In genomic region chr1:210233216-210233494, GRCh38 we compare ENCODE assay signal across 8 cellular contexts. TPM values are rescaled to one million over a fixed set of nuclear protein-coding genes. Genes with fewer than 3 reads are reported as not detected.
DNase-seq lines count a peak whose midpoint lies in the region; ATAC-seq and TF ChIP-seq lines count a peak whose summit lies in the region.

No MANE protein-coding gene starts in this region.

- intact Hi-C loops in heart left ventricle (cut with DNase I) (loop anchor here in 7 of 10 donors (2.0 to 10.0 kb wide), 7 partner anchors 59 to 162 kb away; partner anchors contain the start of gene HHAT (in 1 of the 7)), prostate gland (cut with DNase I) (no loop called here)

- H3K36me3 ChIP-seq in heart left ventricle (no peaks in the 10 kb centered on the region), prostate gland (no peaks in the 10 kb centered on the region)

- TF ChIP-seq POLR2A in heart left ventricle (IDR thresholded peaks at IDR 0.05) (no peak), prostate gland (IDR thresholded peaks at IDR 0.05) (no peak)

- WGBS in heart left ventricle, 4 donors = 0 to 4% (median 1%) methylated on average over 7 to 26 of the region's 26 CpGs
- WGBS in prostate gland = 3% methylated on average over 12 of the region's 26 CpGs

- no peaks in the 10 kb centered on the region for H3K36me3 Mint-ChIP-seq in activated CD8-positive, alpha-beta T cell treated with anti-CD3 and anti-CD28 coated beads, Interleukin-2, amount 10 ng/mL, durations not matched to agents 7 days and 5 days (ENCODE audit: low read depth)
- no peaks in the 10 kb centered on the region for H3K36me3 Mint-ChIP-seq in activated CD4-positive, alpha-beta T cell treated with anti-CD3 and anti-CD28 coated beads, Interleukin-2, amount 10 ng/mL, durations not matched to agents 7 days and 5 days (ENCODE audit: low read depth)

- H3K9me3 Mint-ChIP-seq in activated CD8-positive, alpha-beta T cell treated with anti-CD3 and anti-CD28 coated beads, Interleukin-2, amount 10 ng/mL, durations not matched to agents 7 days and 5 days (ENCODE audit: insufficient read depth) = no peaks in the 10 kb centered on the region
- no peaks in the 10 kb centered on the region for H3K9me3 Mint-ChIP-seq in activated CD4-positive, alpha-beta T cell treated with anti-CD3 and anti-CD28 coated beads, Interleukin-2, amount 10 ng/mL, durations not matched to agents 7 days and 5 days

- POLR2A ChIA-PET in activated CD8-positive, alpha-beta T cell treated with anti-CD3 and anti-CD28 coated beads, Interleukin-2, amount 10 ng/mL, durations not matched to agents 7 days and 5 days (lab: Charles Lee) = no interaction called here
- POLR2A ChIA-PET in activated CD4-positive, alpha-beta T cell treated with anti-CD3 and anti-CD28 coated beads, Interleukin-2, amount 10 ng/mL, durations not matched to agents 7 days and 5 days (lab: Charles Lee) = no interaction called here

- peaks cover 7% of the 10 kb centered on the region for H3K4me1 Mint-ChIP-seq in activated CD8-positive, alpha-beta T cell treated with anti-CD3 and anti-CD28 coated beads, Interleukin-2, amount 10 ng/mL, durations not matched to agents 7 days and 5 days (ENCODE audit: low read depth)
- H3K4me1 Mint-ChIP-seq in activated CD4-positive, alpha-beta T cell treated with anti-CD3 and anti-CD28 coated beads, Interleukin-2, amount 10 ng/mL, durations not matched to agents 7 days and 5 days = peaks cover 10% of the 10 kb centered on the region

- H3K4me3 Mint-ChIP-seq in activated CD8-positive, alpha-beta T cell treated with anti-CD3 and anti-CD28 coated beads, Interleukin-2, amount 10 ng/mL, durations not matched to agents 7 days and 5 days = peak overlapping the region; percentile 17
- no peak overlapping the region for H3K4me3 Mint-ChIP-seq in activated CD4-positive, alpha-beta T cell treated with anti-CD3 and anti-CD28 coated beads, Interleukin-2, amount 10 ng/mL, durations not matched to agents 7 days and 5 days

- H3K27me3 ChIP-seq in heart left ventricle (peaks cover 0 to 48% (median 0%) of the 10 kb centered on the region in 9 donors), prostate gland (replicated peaks; ENCODE audit: insufficient read depth) (no peaks in the 10 kb centered on the region)

- H3K9me3 ChIP-seq in heart left ventricle (no peaks in the 10 kb centered on the region), prostate gland (no peaks in the 10 kb centered on the region)

- H3K4me1 ChIP-seq in heart left ventricle (peaks cover 0 to 48% (median 17%) of the 10 kb centered on the region in 12 donors), prostate gland (replicated peaks) (no peaks in the 10 kb centered on the region)

- H3K4me3 ChIP-seq in heart left ventricle = peak overlapping the region; percentile 57 to 84 (median 66)
- peak overlapping the region; percentile 46 to 67 for H3K4me3 ChIP-seq in prostate gland

- ATAC-seq in activated CD8-positive, alpha-beta T cell treated with anti-CD3 and anti-CD28 coated beads, Interleukin-2, amount 10 ng/mL, durations not matched to agents 7 days and 5 days = peak; percentile 60
- peak in 2 of 4 donors; percentile 20 to 31 for ATAC-seq in heart left ventricle

- H3K27ac ChIP-seq in heart left ventricle (peak overlapping the region; percentile 50 to 96 (median 84)), prostate gland (peak overlapping the region; percentile 75 to 80)

- no peak overlapping the region for H3K27ac Mint-ChIP-seq in activated CD8-positive, alpha-beta T cell treated with anti-CD3 and anti-CD28 coated beads, Interleukin-2, amount 10 ng/mL, durations not matched to agents 7 days and 5 days
- H3K27ac Mint-ChIP-seq in activated CD4-positive, alpha-beta T cell treated with anti-CD3 and anti-CD28 coated beads, Interleukin-2, amount 10 ng/mL, durations not matched to agents 7 days and 5 days = no peak overlapping the region

- no peak for TF ChIP-seq CTCF in heart left ventricle (IDR thresholded peaks at IDR 0.05)
- TF ChIP-seq CTCF in prostate gland (IDR thresholded peaks at IDR 0.05) = no peak

- DNase-seq in DMS53 (lab: John Stamatoyannopoulos, UW) (peak; percentile 80), DMS53 treated with DMSO at 0.1 percent for 48 hours (lab: John Stamatoyannopoulos, UW; ENCODE audit: unreplicated experiment) (no peak), heart left ventricle (peak in 4 of 5 donors; percentile 17 to 73 (median 32)), prostate gland (ENCODE audit: low spot score) (no peak), T-helper 2 cell (no peak), kidney glomerular epithelial cell (lab: John Stamatoyannopoulos, UW) (no peak)
- no peak for DNase-seq in activated CD8-positive, alpha-beta T cell treated with anti-CD3 and anti-CD28 coated beads, Interleukin-2, amount 10 ng/mL, durations not matched to agents 7 days and 5 days
- DNase-seq in activated CD4-positive, alpha-beta T cell treated with anti-CD3 and anti-CD28 coated beads, Interleukin-2, amount 10 ng/mL, durations not matched to agents 7 days and 5 days = no peak

- CTCF ChIA-PET in activated CD8-positive, alpha-beta T cell treated with anti-CD3 and anti-CD28 coated beads, Interleukin-2, amount 10 ng/mL, durations not matched to agents 7 days and 5 days (lab: Charles Lee) = interaction anchor here (0.6 kb wide), 1 partner anchor 405 kb away, joined by 3 read pairs; the partner anchor contains the start of gene UTP25
- CTCF ChIA-PET in activated CD4-positive, alpha-beta T cell treated with anti-CD3 and anti-CD28 coated beads, Interleukin-2, amount 10 ng/mL, durations not matched to agents 7 days and 5 days (lab: Charles Lee) = interaction anchor here (1.2 kb wide), 1 partner anchor 13 kb away, joined by 4 read pairs; no protein-coding TSS in a partner anchor

- H3K27me3 Mint-ChIP-seq in activated CD8-positive, alpha-beta T cell treated with anti-CD3 and anti-CD28 coated beads, Interleukin-2, amount 10 ng/mL, durations not matched to agents 7 days and 5 days (ENCODE audit: low read depth) = peaks cover 56% of the 10 kb centered on the region
- H3K27me3 Mint-ChIP-seq in activated CD4-positive, alpha-beta T cell treated with anti-CD3 and anti-CD28 coated beads, Interleukin-2, amount 10 ng/mL, durations not matched to agents 7 days and 5 days = peaks cover 67% of the 10 kb centered on the region

RNA-seq across cellular contexts. Expression of gene SERTAD4, which starts 0.6 kb away (rescaled TPM):
- not detected for total RNA-seq in activated CD8-positive, alpha-beta T cell treated with anti-CD3 and anti-CD28 coated beads, Interleukin-2, amount 10 ng/mL, durations not matched to agents 7 days and 5 days
- total RNA-seq in heart left ventricle = 1 to 10 TPM; 1.2 to 4.7 (median 2.5) TPM
- 1 to 10 TPM in 1 of 2 donors, under 1 TPM in 1; 0.95 to 1.7 TPM for polyA plus RNA-seq in heart left ventricle
- 10 to 100 TPM in 1 of 2 donors, 1 to 10 TPM in 1; 2.0 to 10.6 TPM for total RNA-seq in prostate gland
- not detected for total RNA-seq in activated CD4-positive, alpha-beta T cell treated with anti-CD3 and anti-CD28 coated beads, Interleukin-2, amount 10 ng/mL, durations not matched to agents 7 days and 5 days

Comparison
In these comparisons a context has a peak if more than half of its experiments do, and no peak if none do; other contexts are left out.
1. DNase-seq: peak in DMS53 (single experiment) and heart left ventricle (4 of 5); none in DMS53 treated with DMSO at 0.1 percent for 48 hours (single experiment), activated CD8-positive, alpha-beta T cell treated with anti-CD3 and anti-CD28 coated beads, Interleukin-2, amount 10 ng/mL, durations not matched to agents 7 days and 5 days (single experiment), prostate gland (single experiment), T-helper 2 cell (0 of 5), kidney glomerular epithelial cell (single experiment) and activated CD4-positive, alpha-beta T cell treated with anti-CD3 and anti-CD28 coated beads, Interleukin-2, amount 10 ng/mL, durations not matched to agents 7 days and 5 days (single experiment).